ENCODE assay signal across 24 cellular contexts in genomic region chrX:1300449-1300848, GRCh38. TPM values are rescaled to one million over a fixed set of nuclear protein-coding genes. Genes with fewer than 3 reads are reported as not detected.
DNase-seq lines count a peak whose midpoint lies in the region; ATAC-seq and TF ChIP-seq lines count a peak whose summit lies in the region.
"Had no signal": no experiment of that assay in that cellular context is flagged by ENCODE, and none has a peak within 500 bp of the region (broad histone marks: within the 10 kb centered on the region; RNA-seq: fewer than 3 reads in every experiment).

No MANE protein-coding gene starts in this region.

- peaks cover 15% of the 10 kb centered on the region for H3K27me3 Mint-ChIP-seq in GM23338 (ENCODE audit: insufficient read depth, low read depth, poor library complexity)
- H3K27me3 Mint-ChIP-seq in activated T-cell treated with anti-CD3 and anti-CD28 coated beads, Interleukin-2, amount 50 U/mL, for 24 hours = peaks cover 3% of the 10 kb centered on the region

- H2AFZ ChIP-seq in GM23338 = no peak overlapping the region

- H3K36me3 Mint-ChIP-seq in GM23338 (ENCODE audit: low read depth) = peaks cover 28% of the 10 kb centered on the region
- no peaks in the 10 kb centered on the region for H3K36me3 Mint-ChIP-seq in activated T-cell treated with anti-CD3 and anti-CD28 coated beads, Interleukin-2, amount 50 U/mL, for 24 hours (ENCODE audit: low read depth)

- no peak overlapping the region for H4K5ac ChIP-seq in mesendoderm (ENCODE audit: low read length)

- H3K4me1 ChIP-seq in GM23338 (ENCODE audit: insufficient read depth) (peaks cover 8% of the 10 kb centered on the region; the same call in 1 of the 2 replicates), mesendoderm (ENCODE audit: control insufficient read depth, low read depth, low read length) (no peaks in the 10 kb centered on the region)
- H3K4me1 ChIP-seq: BLaER1 treated with 17β-estradiol and CSF1 and Interleukin-3, amounts not matched to agents 10 nM and 100 nM; Peyer's patch had no signal

- H3K4me3 ChIP-seq in GM23338 (no peak overlapping the region), mesendoderm (ENCODE audit: low read length) (no peak overlapping the region)
- H3K4me3 ChIP-seq: BLaER1 treated with 17β-estradiol and CSF1 and Interleukin-3, amounts not matched to agents 10 nM and 100 nM; GM12878; Peyer's patch; SK-N-MC had no signal

- no peak overlapping the region for H4K8ac ChIP-seq in mesendoderm (ENCODE audit: low read depth, low read length)

- H3K23ac ChIP-seq in mesendoderm (ENCODE audit: low read length) = no peak overlapping the region

- no peaks in the 10 kb centered on the region for H3F3A ChIP-seq in GM23338 (replicated peaks; ENCODE audit: low read depth)

- peaks cover 3% of the 10 kb centered on the region; the same call in 1 of the 3 replicates for H3K4me1 Mint-ChIP-seq in GM23338
- no peaks in the 10 kb centered on the region for H3K4me1 Mint-ChIP-seq in activated T-cell treated with anti-CD3 and anti-CD28 coated beads, Interleukin-2, amount 50 U/mL, for 24 hours (ENCODE audit: low read depth)

- peaks cover 62% of the 10 kb centered on the region for H3K9me3 Mint-ChIP-seq in GM23338
- H3K9me3 Mint-ChIP-seq in activated T-cell treated with anti-CD3 and anti-CD28 coated beads, Interleukin-2, amount 50 U/mL, for 24 hours = no peaks in the 10 kb centered on the region
- H3K9me3 Mint-ChIP-seq: CD4-positive, alpha-beta T cell had no signal

- H3K27ac Mint-ChIP-seq in GM23338 = no peak overlapping the region
- H3K27ac Mint-ChIP-seq in activated T-cell treated with anti-CD3 and anti-CD28 coated beads, Interleukin-2, amount 50 U/mL, for 24 hours = no peak overlapping the region
- H3K27ac Mint-ChIP-seq: CD4-positive, alpha-beta T cell had no signal

- WGBS in mesendoderm (ENCODE audit: extremely low coverage, insufficient coverage, low lambda C conversion rate) = no CpG with 5 or more reads among the region's 15 CpGs

- no peak for TF ChIP-seq CTCF in GM23338 (conservative IDR thresholded peaks at IDR 0.05; ENCODE audit: low read depth in 2 of 2)

- H2AK5ac ChIP-seq in mesendoderm (ENCODE audit: low read length) = no peak overlapping the region

- DNase-seq in GM23338 (ENCODE audit: low spot score) (peak; percentile 64), RPMI8226 (peak; percentile 49), iPS DF 4.7 (ENCODE audit: extremely low read depth, low spot score) (peak; percentile 51), mesendoderm (peak; percentile 27), NK-92 (lab: John Stamatoyannopoulos, UW; ENCODE audit: unreplicated experiment) (no peak), AML-193 (lab: John Stamatoyannopoulos, UW) (no peak)
- DNase-seq in activated T-cell treated with anti-CD3 and anti-CD28 coated beads, Interleukin-2, amount 50 U/mL, for 24 hours = no peak
- DNase-seq: CD4-positive, alpha-beta T cell; DMS53; GDM1; KBM-7; MM.1S; NCI-H1694; NCI-H2029 treated with DMSO at 0.1 percent for 48 hours; NCI-H526 treated with DMSO at 0.1 percent for 48 hours; OCI-M1; Peyer's patch; SIG-M5 had no signal

- H3K27me3 ChIP-seq in GM23338 (ENCODE audit: insufficient read depth) (no peaks in the 10 kb centered on the region), mesendoderm (ENCODE audit: insufficient read depth, low read length, poor library complexity) (no peaks in the 10 kb centered on the region)
- H3K27me3 ChIP-seq: BLaER1 treated with 17β-estradiol and CSF1 and Interleukin-3, amounts not matched to agents 10 nM and 100 nM; Peyer's patch had no signal

- no peaks in the 10 kb centered on the region for H3K79me1 ChIP-seq in mesendoderm (ENCODE audit: low read length)

- no peak overlapping the region for H2BK5ac ChIP-seq in mesendoderm (ENCODE audit: low read length)

- ATAC-seq in GM23338 = peak; percentile 91
- no peak for ATAC-seq in GM18909 (IDR thresholded peaks at IDR 0.05; ENCODE audit: poor library complexity, unreplicated experiment)
- ATAC-seq: GM12878 had no signal

- no peak overlapping the region for H3K56ac ChIP-seq in mesendoderm (ENCODE audit: low read length)

- H3K18ac ChIP-seq in mesendoderm (ENCODE audit: low read length) = no peak overlapping the region

- H3K36me3 ChIP-seq in GM23338 (ENCODE audit: insufficient read depth) (no peaks in the 10 kb centered on the region), mesendoderm (ENCODE audit: control insufficient read depth, insufficient read depth, low read length) (no peaks in the 10 kb centered on the region)
- H3K36me3 ChIP-seq: Peyer's patch had no signal

- no peaks in the 10 kb centered on the region for H3K79me2 ChIP-seq in GM23338 (replicated peaks; ENCODE audit: insufficient read depth)
- no peaks in the 10 kb centered on the region for H3K79me2 ChIP-seq in mesendoderm (ENCODE audit: control insufficient read depth, insufficient read depth, low read length)

- no peaks in the 10 kb centered on the region for H4K20me1 ChIP-seq in GM23338 (replicated peaks; ENCODE audit: insufficient read depth)
- H4K20me1 ChIP-seq: BLaER1 treated with 17β-estradiol and CSF1 and Interleukin-3, amounts not matched to agents 10 nM and 100 nM had no signal

- H3K4me2 ChIP-seq in GM23338 (no peak overlapping the region; the same call in 1 of the 2 replicates), mesendoderm (ENCODE audit: low read length) (no peak overlapping the region)
- H3K4me2 ChIP-seq: BLaER1 treated with 17β-estradiol and CSF1 and Interleukin-3, amounts not matched to agents 10 nM and 100 nM had no signal

- H3K4ac ChIP-seq in mesendoderm (ENCODE audit: low read depth, low read length) = no peak overlapping the region

- peak overlapping the region; percentile 1; the same call in 1 of the 2 replicates for H3K27ac ChIP-seq in GM23338 (ENCODE audit: low read depth)
- H3K27ac ChIP-seq in mesendoderm (ENCODE audit: low read depth, low read length) = no peak overlapping the region
- H3K27ac ChIP-seq: BLaER1 treated with 17β-estradiol and CSF1 and Interleukin-3, amounts not matched to agents 10 nM and 100 nM; Peyer's patch; SK-N-MC had no signal

- H2BK15ac ChIP-seq in mesendoderm (replicated peaks; ENCODE audit: low read depth) = no peak overlapping the region

- H3K4me3 Mint-ChIP-seq in GM23338 = no peak overlapping the region
- no peak overlapping the region for H3K4me3 Mint-ChIP-seq in activated T-cell treated with anti-CD3 and anti-CD28 coated beads, Interleukin-2, amount 50 U/mL, for 24 hours
- H3K4me3 Mint-ChIP-seq: CD4-positive, alpha-beta T cell had no signal

- H2BK120ac ChIP-seq in mesendoderm (ENCODE audit: low read depth, low read length) = no peak overlapping the region

- H3K9me2 ChIP-seq in GM23338 (ENCODE audit: insufficient read depth) = no peaks in the 10 kb centered on the region

- no peak overlapping the region for H3K9ac ChIP-seq in mesendoderm (ENCODE audit: low read length)
- H3K9ac ChIP-seq: BLaER1 treated with 17β-estradiol and CSF1 and Interleukin-3, amounts not matched to agents 10 nM and 100 nM had no signal

TF ChIP-seq in GM23338, 12 proteins besides CTCF, POLR2A, EP300 and RAD21:
- TF ChIP-seq EZH2 (IDR thresholded peaks at IDR 0.05; ENCODE audit: low read depth, unreplicated experiment) (no peak), NANOG (IDR thresholded peaks at IDR 0.05; ENCODE audit: borderline replicate concordance) (0 out of 2 replicates have a peak, but pooled peaks have one; percentile 14)

RNA-seq across cellular contexts. Expression of gene CSF2RA, which starts 31.8 kb away (rescaled TPM):
- total RNA-seq in GM23338 (2014; rRNA removed; shearing (Covaris generic)) = 2.7 and 4.5 TPM in 2 replicates
- 1.7 and 4.2 TPM in 2 replicates for polyA plus RNA-seq in GM23338 (2016; fragmentation: Nextera tagmentation; extraction: Ambion mirVana)
- 1.6 TPM for polyA plus RNA-seq in mesendoderm (2013, experiment 1 of 2)
- polyA plus RNA-seq in mesendoderm (2013, experiment 2 of 2) = 1.6 TPM
- polyA plus RNA-seq: AG04450 had no signal

RNA-seq across cellular contexts. Expression of gene IL3RA, which starts 36.1 kb away (rescaled TPM):
- 0.39 TPM in 1 of 2 replicates, not detected in the other for total RNA-seq in GM23338 (2014; rRNA removed; shearing (Covaris generic))
- 0.78 and 0.86 TPM in 2 replicates for polyA plus RNA-seq in GM23338 (2016; fragmentation: Nextera tagmentation; extraction: Ambion mirVana)
- 0.07 TPM for polyA plus RNA-seq in mesendoderm (2013, experiment 1 of 2)
- polyA plus RNA-seq in mesendoderm (2013, experiment 2 of 2) = 0.03 TPM
- total RNA-seq: Daoy had no signal
- polyA plus RNA-seq: AG04450 had no signal

Comparison
In these comparisons a context has a peak if more than half of its experiments do, and no peak if none do; other contexts are left out.
1. DNase-seq: peak in GM23338 (single experiment), RPMI8226 (single experiment), iPS DF 4.7 (single experiment) and mesendoderm (single experiment); none in NK-92 (single experiment), activated T-cell treated with anti-CD3 and anti-CD28 coated beads, Interleukin-2, amount 50 U/mL, for 24 hours (single experiment) and AML-193 (0 of 2).